In the genomic region with DNA sequence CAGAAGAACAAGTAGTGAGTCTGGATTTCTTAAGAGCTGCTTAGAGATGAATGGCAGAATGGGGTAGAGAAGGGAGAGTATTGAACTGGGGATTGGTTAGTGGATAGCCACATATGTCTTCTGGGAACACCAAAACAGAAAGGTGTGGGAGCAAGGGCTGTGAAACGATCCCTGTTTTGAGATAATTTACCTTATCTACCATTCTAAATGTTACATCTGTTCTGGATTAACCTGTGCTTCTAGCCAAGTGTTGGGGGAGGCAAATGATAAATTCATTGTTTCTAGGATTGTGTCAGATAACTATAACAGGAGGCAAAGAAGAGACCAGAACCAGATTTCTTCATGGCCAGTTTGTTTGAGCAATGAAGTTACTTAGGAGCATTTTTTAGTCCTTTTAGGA, we compare ENCODE assay signal across 17 cellular contexts. TPM values are rescaled to one million over a fixed set of nuclear protein-coding genes. Genes with fewer than 3 reads are reported as not detected.
DNase-seq lines count a peak whose midpoint lies in the region; ATAC-seq and TF ChIP-seq lines count a peak whose summit lies in the region.
"Had no signal": no experiment of that assay in that cellular context is flagged by ENCODE, and none has a peak within 500 bp of the region (broad histone marks: within the 10 kb centered on the region; RNA-seq: fewer than 3 reads in every experiment).

No MANE protein-coding gene starts in this region.

- peaks cover 19% of the 10 kb centered on the region for H3K79me2 ChIP-seq in mesendoderm (ENCODE audit: control insufficient read depth, insufficient read depth, low read length)

- peaks cover 7% of the 10 kb centered on the region for H3K79me1 ChIP-seq in mesendoderm (ENCODE audit: low read length)

- H3K4me1 ChIP-seq in mesendoderm (ENCODE audit: control insufficient read depth, low read depth, low read length) (no peaks in the 10 kb centered on the region), tibial artery (peaks cover 0 to 97% (median 54%) of the 10 kb centered on the region in 4 donors), adrenal gland (replicated peaks in 1 of 2) (peaks cover 20 to 50% of the 10 kb centered on the region in 2 donors)

- no peak overlapping the region for H2AK5ac ChIP-seq in mesendoderm (ENCODE audit: low read length)

- intact Hi-C loops in activated CD8-positive, alpha-beta T cell treated with anti-CD3 and anti-CD28 coated beads for 36 hours (cut with micrococcal nuclease), result no loop called here
- intact Hi-C loops in activated B cell treated with CpG ODN at 0.5 μM for 24 hours (cut with micrococcal nuclease) (loop anchor here (2.0 kb wide), 1 partner anchor 65 kb away; no protein-coding TSS in a partner anchor), tibial artery (cut with DNase I; ENCODE audit: low total_unique reads) (no loop called here), adrenal gland (cut with DNase I) (no loop called here)

- H3K56ac ChIP-seq in mesendoderm (ENCODE audit: low read length), result no peak overlapping the region

- no CpG with 5 or more reads among the region's 1 CpG for WGBS in mesendoderm (ENCODE audit: extremely low coverage, insufficient coverage, low lambda C conversion rate)
- WGBS in adrenal gland, 4 donors, result 33 to 48% (median 41%) methylated on average over 1 of the region's 1 CpG

- no peak overlapping the region for H4K5ac ChIP-seq in mesendoderm (ENCODE audit: low read length)

- ATAC-seq in activated CD8-positive, alpha-beta T cell treated with anti-CD3 and anti-CD28 coated beads for 36 hours, result no peak
- ATAC-seq in activated CD8-positive, alpha-beta T cell treated with anti-CD3 and anti-CD28 coated beads, Interleukin-2, amount 10 ng/mL, durations not matched to agents 7 days and 5 days, result no peak
- ATAC-seq in activated B cell treated with CpG ODN at 0.5 μM for 24 hours (ENCODE audit: low read depth) (no peak), HG02840 (IDR thresholded peaks at IDR 0.05; ENCODE audit: low FRiP score, unreplicated experiment) (no peak)

- H3K4me3 ChIP-seq in mesendoderm (ENCODE audit: low read length), result no peak overlapping the region
- no peak overlapping the region for H3K4me3 ChIP-seq in tibial artery
- no peak overlapping the region for H3K4me3 ChIP-seq in adrenal gland
- H3K4me3 ChIP-seq in MG63, result no peak overlapping the region
- H3K4me3 ChIP-seq: PC-9 had no signal

- H3K9me3 Mint-ChIP-seq in activated CD8-positive, alpha-beta T cell treated with anti-CD3 and anti-CD28 coated beads for 36 hours, result no peaks in the 10 kb centered on the region
- no peaks in the 10 kb centered on the region for H3K9me3 Mint-ChIP-seq in activated CD8-positive, alpha-beta T cell treated with anti-CD3 and anti-CD28 coated beads, Interleukin-2, amount 10 ng/mL, durations not matched to agents 7 days and 5 days (ENCODE audit: insufficient read depth)
- H3K9me3 Mint-ChIP-seq in activated B cell treated with CpG ODN at 0.5 μM for 24 hours, result no peaks in the 10 kb centered on the region

- H3K9me3 ChIP-seq in tibial artery (no peaks in the 10 kb centered on the region), adrenal gland (replicated peaks in 1 of 3) (no peaks in the 10 kb centered on the region), MG63 (no peaks in the 10 kb centered on the region)

- H3K18ac ChIP-seq in mesendoderm (ENCODE audit: low read length), result no peak overlapping the region

- H3K27ac ChIP-seq in mesendoderm (ENCODE audit: low read depth, low read length) (peak overlapping the region; percentile 74), tibial artery (peak overlapping the region; percentile 50 to 83), adrenal gland (no peak overlapping the region)
- H3K27ac ChIP-seq: PC-9 had no signal

- no peak for TF ChIP-seq CTCF in activated CD8-positive, alpha-beta T cell treated with anti-CD3 and anti-CD28 coated beads for 36 hours (IDR thresholded peaks at IDR 0.05)
- TF ChIP-seq CTCF in activated B cell treated with CpG ODN at 0.5 μM for 24 hours (IDR thresholded peaks at IDR 0.05) (no peak), tibial artery (IDR thresholded peaks at IDR 0.05) (no peak), adrenal gland (IDR thresholded peaks at IDR 0.05) (no peak)

- H2BK120ac ChIP-seq in mesendoderm (ENCODE audit: low read depth, low read length), result no peak overlapping the region

- POLR2A ChIA-PET in activated CD8-positive, alpha-beta T cell treated with anti-CD3 and anti-CD28 coated beads for 36 hours (lab: Charles Lee), result interaction anchor here (1.5 kb wide), 1 partner anchor 36 kb away, joined by 6 read pairs; the partner anchor contains the start of genes NKIRAS1 and RPL15
- POLR2A ChIA-PET in activated CD8-positive, alpha-beta T cell treated with anti-CD3 and anti-CD28 coated beads, Interleukin-2, amount 10 ng/mL, durations not matched to agents 7 days and 5 days (lab: Charles Lee), result interaction anchor here (1.8 kb wide), 1 partner anchor 36 kb away, joined by 9 read pairs; the partner anchor contains the start of genes NKIRAS1 and RPL15
- POLR2A ChIA-PET in activated B cell treated with CpG ODN at 0.5 μM for 24 hours (lab: Charles Lee), result interaction anchor here (0.7 to 2.2 kb wide), 4 partner anchors 9 to 48 kb away, joined by 4 to 12 read pairs (median 6); partner anchors contain the start of genes NKIRAS1 and RPL15

- no peak overlapping the region for H3K4ac ChIP-seq in mesendoderm (ENCODE audit: low read depth, low read length)

- no peaks in the 10 kb centered on the region for H3K27me3 ChIP-seq in mesendoderm (ENCODE audit: insufficient read depth, low read length, poor library complexity)
- no peaks in the 10 kb centered on the region for H3K27me3 ChIP-seq in tibial artery
- H3K27me3 ChIP-seq in adrenal gland, result no peaks in the 10 kb centered on the region
- no peaks in the 10 kb centered on the region for H3K27me3 ChIP-seq in MG63

- CTCF ChIA-PET in activated CD8-positive, alpha-beta T cell treated with anti-CD3 and anti-CD28 coated beads for 36 hours (lab: Charles Lee), result interaction anchor here (1.1 kb wide), 1 partner anchor 46 kb away, joined by 3 read pairs; no protein-coding TSS in a partner anchor
- CTCF ChIA-PET in activated CD8-positive, alpha-beta T cell treated with anti-CD3 and anti-CD28 coated beads, Interleukin-2, amount 10 ng/mL, durations not matched to agents 7 days and 5 days (lab: Charles Lee), result interaction anchor here (0.6 kb wide), 1 partner anchor 114 kb away, joined by 3 read pairs; no protein-coding TSS in a partner anchor
- CTCF ChIA-PET in activated B cell treated with CpG ODN at 0.5 μM for 24 hours (lab: Charles Lee), result no interaction called here

- H3K36me3 ChIP-seq in mesendoderm (ENCODE audit: control insufficient read depth, insufficient read depth, low read length) (no peaks in the 10 kb centered on the region), tibial artery (peaks cover 0 to 13% (median 0%) of the 10 kb centered on the region in 3 donors), adrenal gland (replicated peaks in 1 of 2) (peaks cover 0 to 8% of the 10 kb centered on the region in 2 donors), MG63 (no peaks in the 10 kb centered on the region; the same call in 1 of the 2 replicates)

- no peak overlapping the region for H2BK15ac ChIP-seq in mesendoderm (replicated peaks; ENCODE audit: low read depth)

- no peak overlapping the region for H4K8ac ChIP-seq in mesendoderm (ENCODE audit: low read depth, low read length)

- peaks cover 6% of the 10 kb centered on the region for H3K36me3 Mint-ChIP-seq in activated CD8-positive, alpha-beta T cell treated with anti-CD3 and anti-CD28 coated beads for 36 hours (ENCODE audit: low read depth)
- H3K36me3 Mint-ChIP-seq in activated CD8-positive, alpha-beta T cell treated with anti-CD3 and anti-CD28 coated beads, Interleukin-2, amount 10 ng/mL, durations not matched to agents 7 days and 5 days (ENCODE audit: low read depth), result no peaks in the 10 kb centered on the region
- peaks cover 32% of the 10 kb centered on the region for H3K36me3 Mint-ChIP-seq in activated B cell treated with CpG ODN at 0.5 μM for 24 hours (ENCODE audit: low read depth)

- no peak overlapping the region for H3K4me2 ChIP-seq in mesendoderm (ENCODE audit: low read length)
- H3K4me2 ChIP-seq: PC-9 had no signal

- no peak overlapping the region for H2BK5ac ChIP-seq in mesendoderm (ENCODE audit: low read length)

- H3K27me3 Mint-ChIP-seq in activated CD8-positive, alpha-beta T cell treated with anti-CD3 and anti-CD28 coated beads for 36 hours, result no peaks in the 10 kb centered on the region
- no peaks in the 10 kb centered on the region for H3K27me3 Mint-ChIP-seq in activated CD8-positive, alpha-beta T cell treated with anti-CD3 and anti-CD28 coated beads, Interleukin-2, amount 10 ng/mL, durations not matched to agents 7 days and 5 days (ENCODE audit: low read depth)
- H3K27me3 Mint-ChIP-seq in activated B cell treated with CpG ODN at 0.5 μM for 24 hours, result no peaks in the 10 kb centered on the region

- no peak for DNase-seq in activated CD8-positive, alpha-beta T cell treated with anti-CD3 and anti-CD28 coated beads for 36 hours
- no peak for DNase-seq in activated CD8-positive, alpha-beta T cell treated with anti-CD3 and anti-CD28 coated beads, Interleukin-2, amount 10 ng/mL, durations not matched to agents 7 days and 5 days
- DNase-seq in activated B cell treated with CpG ODN at 0.5 μM for 24 hours (no peak), mesendoderm (peak; percentile 81), tibial artery (no peak), adrenal gland (no peak), MG63 (no peak)
- DNase-seq: DMS79; GOT3; NCI-H1436 treated with DMSO at 0.1 percent for 48 hours; NCI-H2081 treated with DMSO at 0.1 percent for 48 hours; NCI-H345; NCI-H69; NK-92 treated with Interleukin-12 subunit alpha and Interleukin-12 subunit beta, amount 100 ng/mL, for 24 hours; PC-9 had no signal

- H3K4me1 Mint-ChIP-seq in activated CD8-positive, alpha-beta T cell treated with anti-CD3 and anti-CD28 coated beads for 36 hours (ENCODE audit: low read depth), result peaks cover 65% of the 10 kb centered on the region
- peaks cover 26% of the 10 kb centered on the region for H3K4me1 Mint-ChIP-seq in activated CD8-positive, alpha-beta T cell treated with anti-CD3 and anti-CD28 coated beads, Interleukin-2, amount 10 ng/mL, durations not matched to agents 7 days and 5 days (ENCODE audit: low read depth)
- peaks cover 59% of the 10 kb centered on the region for H3K4me1 Mint-ChIP-seq in activated B cell treated with CpG ODN at 0.5 μM for 24 hours

- no peak overlapping the region for H3K23ac ChIP-seq in mesendoderm (ENCODE audit: low read length)

- H3K9ac ChIP-seq in mesendoderm (ENCODE audit: low read length), result no peak overlapping the region

- TF ChIP-seq POLR2A in adrenal gland (IDR thresholded peaks at IDR 0.05), result no peak

- peak overlapping the region; percentile 7 for H3K27ac Mint-ChIP-seq in activated CD8-positive, alpha-beta T cell treated with anti-CD3 and anti-CD28 coated beads for 36 hours
- no peak overlapping the region for H3K27ac Mint-ChIP-seq in activated CD8-positive, alpha-beta T cell treated with anti-CD3 and anti-CD28 coated beads, Interleukin-2, amount 10 ng/mL, durations not matched to agents 7 days and 5 days
- no peak overlapping the region for H3K27ac Mint-ChIP-seq in activated B cell treated with CpG ODN at 0.5 μM for 24 hours

- no peak overlapping the region for H3K4me3 Mint-ChIP-seq in activated CD8-positive, alpha-beta T cell treated with anti-CD3 and anti-CD28 coated beads for 36 hours
- no peak overlapping the region for H3K4me3 Mint-ChIP-seq in activated CD8-positive, alpha-beta T cell treated with anti-CD3 and anti-CD28 coated beads, Interleukin-2, amount 10 ng/mL, durations not matched to agents 7 days and 5 days
- H3K4me3 Mint-ChIP-seq in activated B cell treated with CpG ODN at 0.5 μM for 24 hours, result peak overlapping the region; percentile 32
- H3K4me3 Mint-ChIP-seq: CD14-positive monocyte had no signal

RNA-seq across cellular contexts. Expression of gene NR1D2, which starts 8.4 kb away (rescaled TPM):
- total RNA-seq in activated CD8-positive, alpha-beta T cell treated with anti-CD3 and anti-CD28 coated beads for 36 hours, result 1 to 10 TPM; 3.6 to 4.0 TPM
- 1 to 10 TPM; 2.6 to 3.0 TPM for total RNA-seq in activated CD8-positive, alpha-beta T cell treated with anti-CD3 and anti-CD28 coated beads, Interleukin-2, amount 10 ng/mL, durations not matched to agents 7 days and 5 days
- total RNA-seq in activated B cell treated with CpG ODN at 0.5 μM for 24 hours, result 20.6 and 25.0 TPM in 2 replicates
- 6.5 TPM for polyA plus RNA-seq in mesendoderm (2013, experiment 1 of 2)
- polyA plus RNA-seq in mesendoderm (2013, experiment 2 of 2), result 6.5 TPM
- 10 to 100 TPM; 25.2 to 43.4 (median 37.7) TPM for total RNA-seq in adrenal gland
- 10 to 100 TPM in 2 of 3 donors, 1 to 10 TPM in 1; 8.7 to 28.1 (median 13.4) TPM for polyA plus RNA-seq in adrenal gland
- total RNA-seq in MG63 (2014; rRNA removed; shearing (Covaris generic); ENCODE audit: low replicate concordance), result 5.9 and 9.7 TPM in 2 replicates

RNA-seq across cellular contexts. Expression of gene RPL15, which starts 36.6 kb away (rescaled TPM):
- total RNA-seq in activated CD8-positive, alpha-beta T cell treated with anti-CD3 and anti-CD28 coated beads for 36 hours, result 1,000 to 10,000 TPM; 2,671 to 2,747 TPM
- total RNA-seq in activated CD8-positive, alpha-beta T cell treated with anti-CD3 and anti-CD28 coated beads, Interleukin-2, amount 10 ng/mL, durations not matched to agents 7 days and 5 days, result 1,000 to 10,000 TPM; 1,496 to 1,569 TPM
- total RNA-seq in activated B cell treated with CpG ODN at 0.5 μM for 24 hours, result 2,710 and 2,947 TPM in 2 replicates
- 3,038 TPM for polyA plus RNA-seq in mesendoderm (2013, experiment 1 of 2)
- polyA plus RNA-seq in mesendoderm (2013, experiment 2 of 2), result 2,986 TPM
- 1,000 to 10,000 TPM in 7 of 8 donors, 100 to 1,000 TPM in 1; 760 to 2,308 (median 1,655) TPM for total RNA-seq in adrenal gland
- polyA plus RNA-seq in adrenal gland, result 1,000 to 10,000 TPM; 1,857 to 3,034 (median 1,896) TPM
- 2,383 and 4,340 TPM in 2 replicates for total RNA-seq in MG63 (2014; rRNA removed; shearing (Covaris generic); ENCODE audit: low replicate concordance)

RNA-seq across cellular contexts. Expression of gene NKIRAS1, which starts 36.7 kb away (rescaled TPM):
- total RNA-seq in activated CD8-positive, alpha-beta T cell treated with anti-CD3 and anti-CD28 coated beads for 36 hours, result 1 to 10 TPM; 3.6 to 3.9 TPM
- total RNA-seq in activated CD8-positive, alpha-beta T cell treated with anti-CD3 and anti-CD28 coated beads, Interleukin-2, amount 10 ng/mL, durations not matched to agents 7 days and 5 days, result 1 to 10 TPM; 2.2 to 3.1 TPM
- total RNA-seq in activated B cell treated with CpG ODN at 0.5 μM for 24 hours (3.4 and 4.8 TPM in 2 replicates), adrenal gland (10 to 100 TPM; 11.2 to 20.1 (median 15.1) TPM)
- polyA plus RNA-seq in mesendoderm (2013, experiment 1 of 2), result 3.7 TPM
- 3.5 TPM for polyA plus RNA-seq in mesendoderm (2013, experiment 2 of 2)
- 10 to 100 TPM in 1 of 3 donors, 1 to 10 TPM in 2; 6.7 to 31.4 (median 8.0) TPM for polyA plus RNA-seq in adrenal gland
- total RNA-seq in MG63 (2014; rRNA removed; shearing (Covaris generic); ENCODE audit: low replicate concordance), result 9.9 and 12.9 TPM in 2 replicates

Comparison
In these comparisons a context has a peak if more than half of its experiments do, and no peak if none do; other contexts are left out.
1. H3K27ac ChIP-seq: peak in mesendoderm (single experiment) and tibial artery (2 of 2); none in adrenal gland (0 of 5).